ENCODE assay signal across 8 cellular contexts in genomic region chr12:13102481-13103195, GRCh38. TPM values are rescaled to one million over a fixed set of nuclear protein-coding genes. Genes with fewer than 3 reads are reported as not detected.
A peak's percentile ranks its signal among the peaks of the same experiment; 100 is the strongest.
DNase-seq lines count a peak whose midpoint lies in the region; ATAC-seq, FAIRE-seq and TF ChIP-seq lines count a peak whose summit lies in the region.

No MANE protein-coding gene starts in this region.

- no peak overlapping the region for H2BK5ac ChIP-seq in mesendoderm (ENCODE audit: low read length)

- H3K79me2 ChIP-seq in astrocyte (ENCODE audit: insufficient read depth, low read length) (no peaks in the 10 kb centered on the region), mesendoderm (ENCODE audit: control insufficient read depth, insufficient read depth, low read length) (no peaks in the 10 kb centered on the region)

- no peak for DNase-seq in activated T-cell treated with anti-CD3 and anti-CD28 coated beads, Interleukin-2, amount 50 U/mL, for 72 hours
- DNase-seq in activated T-cell treated with anti-CD3 and anti-CD28 coated beads, Interleukin-2, amount 50 U/mL, for 1 hour = no peak
- DNase-seq in astrocyte (ENCODE audit: low read depth) (no peak), mesendoderm (no peak), tibial nerve (ENCODE audit: low spot score in 2 of 2) (no peak)
- DNase-seq in stimulated activated CD8-positive, alpha-beta memory T cell treated with anti-CD3 and anti-CD28 coated beads, Interleukin-4, amount 100 ng/mL, for 48 hours = no peak

- no peak overlapping the region for H3K4me3 ChIP-seq in astrocyte (ENCODE audit: insufficient read depth, low read depth, low read length)
- no peak overlapping the region for H3K4me3 ChIP-seq in mesendoderm (ENCODE audit: low read length)
- H3K4me3 ChIP-seq in tibial nerve = no peak overlapping the region

- no peak overlapping the region for H2BK15ac ChIP-seq in mesendoderm (replicated peaks; ENCODE audit: low read depth)

- H3K27ac Mint-ChIP-seq in activated T-cell treated with anti-CD3 and anti-CD28 coated beads, Interleukin-2, amount 50 U/mL, for 72 hours = peak overlapping the region; percentile 83
- H3K27ac Mint-ChIP-seq in astrocyte (ENCODE audit: unreplicated experiment) = peak overlapping the region; percentile 86

- TF ChIP-seq EP300 in tibial nerve (IDR thresholded peaks at IDR 0.05) = no peak

- H3K27me3 Mint-ChIP-seq in activated T-cell treated with anti-CD3 and anti-CD28 coated beads, Interleukin-2, amount 50 U/mL, for 72 hours (ENCODE audit: low read depth) = no peaks in the 10 kb centered on the region
- no peaks in the 10 kb centered on the region for H3K27me3 Mint-ChIP-seq in astrocyte (ENCODE audit: low read depth, unreplicated experiment)

- H3K27ac ChIP-seq in astrocyte (ENCODE audit: low read depth, low read length) (peak overlapping the region; percentile 15), mesendoderm (ENCODE audit: low read depth, low read length) (no peak overlapping the region), tibial nerve (peak overlapping the region in 3 of 4 donors; percentile 93 to 99 (median 95))

- H3K4ac ChIP-seq in mesendoderm (ENCODE audit: low read depth, low read length) = no peak overlapping the region

- peak; percentile 26 for FAIRE-seq in astrocyte (lab: Jason Lieb, UNC)

- peak overlapping the region; percentile 84 to 86 for H3K4me3 Mint-ChIP-seq in activated T-cell treated with anti-CD3 and anti-CD28 coated beads, Interleukin-2, amount 50 U/mL, for 72 hours
- no peak overlapping the region for H3K4me3 Mint-ChIP-seq in astrocyte (ENCODE audit: unreplicated experiment)

- no peaks in the 10 kb centered on the region for H3K9me3 Mint-ChIP-seq in activated T-cell treated with anti-CD3 and anti-CD28 coated beads, Interleukin-2, amount 50 U/mL, for 72 hours
- H3K9me3 Mint-ChIP-seq in astrocyte (ENCODE audit: unreplicated experiment) = no peaks in the 10 kb centered on the region

- H3K9ac ChIP-seq in astrocyte (ENCODE audit: low read length) (peak overlapping the region; percentile 94), mesendoderm (ENCODE audit: low read length) (no peak overlapping the region)

- no peak overlapping the region for H2AK5ac ChIP-seq in mesendoderm (ENCODE audit: low read length)

- H2AFZ ChIP-seq in astrocyte (ENCODE audit: low read depth, low read length) = no peak overlapping the region

- peaks cover 56% of the 10 kb centered on the region for H3K4me1 Mint-ChIP-seq in activated T-cell treated with anti-CD3 and anti-CD28 coated beads, Interleukin-2, amount 50 U/mL, for 72 hours (ENCODE audit: low read depth)
- peaks cover 40% of the 10 kb centered on the region for H3K4me1 Mint-ChIP-seq in astrocyte (ENCODE audit: low read depth, unreplicated experiment)

- H3K27me3 ChIP-seq in astrocyte (ENCODE audit: insufficient read depth, low read length) (no peaks in the 10 kb centered on the region), mesendoderm (ENCODE audit: insufficient read depth, low read length, poor library complexity) (no peaks in the 10 kb centered on the region), tibial nerve (no peaks in the 10 kb centered on the region)

- H4K8ac ChIP-seq in mesendoderm (ENCODE audit: low read depth, low read length) = no peak overlapping the region

- no peaks in the 10 kb centered on the region for H3K36me3 ChIP-seq in astrocyte (ENCODE audit: insufficient read depth, low read length)
- no peaks in the 10 kb centered on the region for H3K36me3 ChIP-seq in mesendoderm (ENCODE audit: control insufficient read depth, insufficient read depth, low read length)
- H3K36me3 ChIP-seq in tibial nerve = no peaks in the 10 kb centered on the region

- no peaks in the 10 kb centered on the region for H3K36me3 Mint-ChIP-seq in activated T-cell treated with anti-CD3 and anti-CD28 coated beads, Interleukin-2, amount 50 U/mL, for 72 hours (ENCODE audit: insufficient read depth in 2 of 2)
- H3K36me3 Mint-ChIP-seq in astrocyte (ENCODE audit: low read depth, unreplicated experiment) = no peaks in the 10 kb centered on the region

- H3K79me1 ChIP-seq in mesendoderm (ENCODE audit: low read length) = no peaks in the 10 kb centered on the region

- no peak overlapping the region for H3K18ac ChIP-seq in mesendoderm (ENCODE audit: low read length)

- H4K5ac ChIP-seq in mesendoderm (ENCODE audit: low read length) = no peak overlapping the region

- no peak overlapping the region for H3K23ac ChIP-seq in mesendoderm (ENCODE audit: low read length)

- peak overlapping the region; percentile 1 for H3K56ac ChIP-seq in mesendoderm (ENCODE audit: low read length)

- peaks cover 43% of the 10 kb centered on the region for H3K4me1 ChIP-seq in astrocyte (ENCODE audit: insufficient read depth, low read length)
- peaks cover 7% of the 10 kb centered on the region for H3K4me1 ChIP-seq in mesendoderm (ENCODE audit: control insufficient read depth, low read depth, low read length)
- H3K4me1 ChIP-seq in tibial nerve = peaks cover 0 to 48% (median 35%) of the 10 kb centered on the region in 4 donors

- no peak for TF ChIP-seq POLR2A in tibial nerve (IDR thresholded peaks at IDR 0.05)

- H3K4me2 ChIP-seq in astrocyte (ENCODE audit: low read length) (peak overlapping the region; percentile 88), mesendoderm (ENCODE audit: low read length) (no peak overlapping the region)

- TF ChIP-seq CTCF in astrocyte (IDR thresholded peaks at IDR 0.05; ENCODE audit: insufficient read depth, low read depth, low read length) (no peak), tibial nerve (IDR thresholded peaks at IDR 0.05) (no peak)

- no CpG with 5 or more reads among the region's 7 CpGs for WGBS in mesendoderm (ENCODE audit: extremely low coverage, insufficient coverage, low lambda C conversion rate)
- WGBS in tibial nerve, 2 donors = 42 to 43% methylated on average over 7 of the region's 7 CpGs

- H3K9me3 ChIP-seq in astrocyte (ENCODE audit: insufficient read depth, low read depth, low read length) (no peaks in the 10 kb centered on the region), tibial nerve (no peaks in the 10 kb centered on the region)

- H2BK120ac ChIP-seq in mesendoderm (ENCODE audit: low read depth, low read length) = no peak overlapping the region

- no peak for ATAC-seq in activated T-cell treated with anti-CD3 and anti-CD28 coated beads, Interleukin-2, amount 50 U/mL, for 72 hours (replicated peaks in 1 of 2)
- ATAC-seq in GM18502 (IDR thresholded peaks at IDR 0.05; ENCODE audit: poor library complexity, unreplicated experiment) (no peak), HG03521 (IDR thresholded peaks at IDR 0.05; ENCODE audit: unreplicated experiment) (no peak)

- no peaks in the 10 kb centered on the region for H4K20me1 ChIP-seq in astrocyte (ENCODE audit: insufficient read depth, low read length)

RNA-seq across cellular contexts. Expression of gene GSG1, which starts 0.8 kb away (rescaled TPM):
- total RNA-seq in activated T-cell treated with anti-CD3 and anti-CD28 coated beads, Interleukin-2, amount 50 U/mL, for 72 hours = not detected
- 0.23 TPM in 1 of 2 replicates, not detected in the other for total RNA-seq in astrocyte
- polyA plus RNA-seq in mesendoderm (2013, experiment 1 of 2) = 0.55 TPM
- polyA plus RNA-seq in mesendoderm (2013, experiment 2 of 2) = 0.49 TPM
- not detected for total RNA-seq in tibial nerve

RNA-seq across cellular contexts. Expression of gene FAM234B, which starts 58.5 kb away (rescaled TPM):
- total RNA-seq in activated T-cell treated with anti-CD3 and anti-CD28 coated beads, Interleukin-2, amount 50 U/mL, for 72 hours = 1 to 10 TPM; 6.6 to 7.8 TPM
- total RNA-seq in astrocyte (6.2 and 6.3 TPM in 2 replicates), tibial nerve (10 to 100 TPM in 2 of 4 donors, 1 to 10 TPM in 2; 2.0 to 12.6 (median 8.4) TPM)
- 6.7 TPM for polyA plus RNA-seq in mesendoderm (2013, experiment 1 of 2)
- polyA plus RNA-seq in mesendoderm (2013, experiment 2 of 2) = 7.2 TPM
